In the genomic region with DNA sequence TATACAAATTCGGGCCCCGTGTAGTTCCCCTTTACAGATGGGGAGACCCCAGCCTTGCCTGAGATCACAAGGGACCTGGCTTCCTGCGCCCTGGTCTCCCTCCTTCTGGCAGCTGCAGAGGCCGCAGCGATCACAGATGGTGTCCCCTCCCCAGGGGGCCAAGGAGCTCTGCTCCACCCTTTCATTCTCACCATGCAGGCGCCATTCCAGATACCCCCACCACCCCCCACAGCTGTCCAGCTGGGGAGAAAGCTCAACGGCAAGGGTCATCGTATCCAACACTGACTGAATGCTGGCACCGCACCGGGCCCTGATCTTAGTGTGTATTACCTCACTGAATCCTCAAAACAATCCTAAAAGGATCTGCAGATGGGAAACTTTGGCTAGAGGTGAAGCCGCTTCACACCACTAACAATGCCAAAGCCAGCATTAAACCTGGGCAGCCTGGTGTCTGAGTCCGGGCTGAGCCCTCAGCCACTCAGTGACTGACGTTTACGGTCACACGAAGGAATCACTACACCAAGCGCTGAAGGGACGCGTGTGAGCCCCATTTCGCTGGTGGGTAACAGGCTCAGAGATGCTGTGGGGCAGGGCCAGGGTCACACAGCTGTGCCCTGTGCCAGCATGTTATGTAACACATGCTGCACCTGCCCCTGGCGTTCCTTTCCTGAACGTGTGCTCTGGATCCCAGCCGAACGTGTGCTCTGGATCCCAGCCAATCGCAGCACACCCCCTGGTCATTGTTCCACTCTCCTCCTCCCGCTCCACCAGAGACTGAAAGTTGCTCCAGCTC, we compare ENCODE assay signal across 1 cellular context.
TF ChIP-seq lines count a peak whose summit lies in the region.

No MANE protein-coding gene starts in this region.

TF ChIP-seq in HEK293, 187 proteins besides CTCF, POLR2A, EP300 and RAD21 (continued from another document):
- TF ChIP-seq, protein P1, sequence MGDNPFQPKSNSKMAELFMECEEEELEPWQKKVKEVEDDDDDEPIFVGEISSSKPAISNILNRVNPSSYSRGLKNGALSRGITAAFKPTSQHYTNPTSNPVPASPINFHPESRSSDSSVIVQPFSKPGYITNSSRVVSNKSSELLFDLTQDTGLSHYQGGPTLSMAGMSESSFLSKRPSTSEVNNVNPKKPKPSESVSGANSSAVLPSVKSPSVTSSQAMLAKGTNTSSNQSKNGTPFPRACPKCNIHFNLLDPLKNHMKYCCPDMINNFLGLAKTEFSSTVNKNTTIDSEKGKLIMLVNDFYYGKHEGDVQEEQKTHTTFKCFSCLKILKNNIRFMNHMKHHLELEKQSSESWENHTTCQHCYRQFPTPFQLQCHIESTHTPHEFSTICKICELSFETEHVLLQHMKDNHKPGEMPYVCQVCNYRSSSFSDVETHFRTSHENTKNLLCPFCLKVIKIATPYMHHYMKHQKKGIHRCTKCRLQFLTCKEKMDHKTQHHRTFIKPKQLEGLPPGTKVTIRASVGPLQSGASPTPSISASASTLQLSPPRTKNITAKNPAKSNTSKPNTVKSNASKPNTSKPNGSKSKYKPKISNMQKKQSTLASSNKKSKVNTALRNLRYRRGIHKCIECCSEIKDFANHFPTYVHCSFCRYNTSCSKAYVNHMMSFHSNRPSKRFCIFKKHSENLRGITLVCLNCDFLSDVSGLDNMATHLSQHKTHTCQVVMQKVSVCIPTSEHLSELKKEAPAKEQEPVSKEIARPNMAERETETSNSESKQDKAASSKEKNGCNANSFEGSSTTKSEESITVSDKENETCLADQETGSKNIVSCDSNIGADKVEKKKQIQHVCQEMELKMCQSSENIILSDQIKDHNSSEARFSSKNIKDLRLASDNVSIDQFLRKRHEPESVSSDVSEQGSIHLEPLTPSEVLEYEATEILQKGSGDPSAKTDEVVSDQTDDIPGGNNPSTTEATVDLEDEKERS (tag by site-specific recombination; IDR thresholded peaks at IDR 0.05) = no peak
TF ChIP-seq in HEK293: peak in this region for 2.
